In the genomic region with DNA sequence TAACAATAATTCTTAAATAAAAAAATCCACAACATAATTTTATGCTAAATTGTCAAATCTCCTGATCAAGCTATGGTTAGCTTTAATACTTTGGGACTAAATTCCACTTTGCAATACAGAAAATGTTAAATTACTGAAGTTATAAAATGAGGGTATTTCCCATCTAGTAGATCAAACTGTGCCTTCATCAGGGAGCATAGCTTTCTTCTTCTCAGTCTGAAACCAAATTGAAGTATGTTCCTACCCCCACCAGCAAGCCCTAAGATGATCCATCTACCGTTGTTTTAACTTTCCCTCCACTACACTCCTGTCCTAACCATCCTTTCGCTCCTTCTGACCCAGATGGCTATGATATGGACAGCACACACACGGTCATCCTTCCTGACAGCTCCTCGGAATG, we compare ENCODE assay signal across 26 cellular contexts. TPM values are rescaled to one million over a fixed set of nuclear protein-coding genes. Genes with fewer than 3 reads are reported as not detected.
A peak's percentile ranks its signal among the peaks of the same experiment; 100 is the strongest.
DNase-seq lines count a peak whose midpoint lies in the region; ATAC-seq and TF ChIP-seq lines count a peak whose summit lies in the region.
"Had no signal": no experiment of that assay in that cellular context is flagged by ENCODE, and none has a peak within 500 bp of the region (broad histone marks: within the 10 kb centered on the region; RNA-seq: fewer than 3 reads in every experiment).

No MANE protein-coding gene starts in this region.

- H3K36me3 Mint-ChIP-seq in activated T-cell treated with anti-CD3 and anti-CD28 coated beads, Interleukin-2, amount 50 U/mL, for 24 hours (ENCODE audit: low read depth) = no peaks in the 10 kb centered on the region
- H3K36me3 Mint-ChIP-seq: type B pancreatic cell, WTC11 had no signal

- ATAC-seq in DND-41 (ENCODE audit: insufficient read depth, low read depth) = no peak
- ATAC-seq in GM18870 (IDR thresholded peaks at IDR 0.05; ENCODE audit: unreplicated experiment) = no peak
- ATAC-seq: GM23338, WTC11 had no signal

- no peak overlapping the region for H2BK120ac ChIP-seq in mesenchymal stem cell (ENCODE audit: low read depth, low read length)

- in situ Hi-C loops in HAP-1 (cut with MboI; ENCODE audit: low sequenced_read_pairs) = no loop called here

- no peaks in the 10 kb centered on the region for H3K79me1 ChIP-seq in mesenchymal stem cell (replicated peaks; ENCODE audit: low read length, poor library complexity, severe bottlenecking)

- H3K18ac ChIP-seq in mesenchymal stem cell (ENCODE audit: low read depth in 1 of 2, low read length in 2 of 2) = peak overlapping the region in 1 of 2 experiments; percentile 52

- CTCF ChIA-PET in OCI-LY7 (lab: Charles Lee; ENCODE audit: unreplicated experiment) = no interaction called here

- no peak for DNase-seq in activated T-cell treated with anti-CD3 and anti-CD28 coated beads, Interleukin-2, amount 50 U/mL, for 24 hours
- no peak for DNase-seq in activated T-cell treated with anti-CD3 and anti-CD28 coated beads, Interleukin-2, amount 50 U/mL, for 1 hour
- no peak for DNase-seq in DND-41
- no peak for DNase-seq in OCI-LY7 (ENCODE audit: low spot score)
- DNase-seq in mesenchymal stem cell = no peak
- no peak for DNase-seq in DMS53 (lab: John Stamatoyannopoulos, UW)
- DNase-seq in HAP-1 (ENCODE audit: low spot score in 2 of 2) = no peak
- DNase-seq: activated CD4-positive, alpha-beta T cell treated with anti-CD3 and anti-CD28 coated beads, Interleukin-2, amount 50 U/mL, for 48 hours; activated naive CD4-positive, alpha-beta T cell; BE2C; COR-L47; DMS79; HFFc6; islet precursor cell; NCI-H1092 treated with DMSO at 0.1 percent for 48 hours; NCI-H187 treated with DMSO at 0.1 percent for 48 hours; NCI-H524; nephron progenitor cell; NK-92 treated with Interleukin-12 subunit alpha and Interleukin-12 subunit beta, amount 100 ng/mL, for 24 hours; ovary; SHP77 had no signal

- no peak for TF ChIP-seq CTCF in DND-41 (IDR thresholded peaks at IDR 0.05; ENCODE audit: borderline replicate concordance, extremely low read depth, low read length, poor library complexity, severe bottlenecking)
- no peak for TF ChIP-seq CTCF in OCI-LY7 (conservative IDR thresholded peaks at IDR 0.05; ENCODE audit: low read length)

- no peaks in the 10 kb centered on the region for H3K27me3 ChIP-seq in DND-41 (ENCODE audit: insufficient read depth, low read length, poor library complexity)
- H3K27me3 ChIP-seq in mesenchymal stem cell (ENCODE audit: control insufficient read depth in 1 of 2, insufficient read depth in 1 of 2, low read length in 2 of 2) = no peaks in the 10 kb centered on the region
- no peaks in the 10 kb centered on the region for H3K27me3 ChIP-seq in HAP-1 (ENCODE audit: low read depth)
- H3K27me3 ChIP-seq: ascending aorta, BE2C, ovary had no signal

- peak overlapping the region; percentile 38 to 82 for H2BK12ac ChIP-seq in mesenchymal stem cell (ENCODE audit: low read length in 2 of 2)

- H3K4me3 ChIP-seq in DND-41 (ENCODE audit: low read depth in 1 of 2, low read length in 2 of 2) (no peak overlapping the region), OCI-LY7 (ENCODE audit: low read depth, low read length, poor library complexity, severe bottlenecking) (no peak overlapping the region), mesenchymal stem cell (ENCODE audit: insufficient read depth in 1 of 2, low read depth in 1 of 2, low read length in 2 of 2) (no peak overlapping the region), HAP-1 (no peak overlapping the region)
- H3K4me3 ChIP-seq: ascending aorta, GM23338, ovary had no signal

- H2AFZ ChIP-seq in DND-41 (ENCODE audit: low read depth, low read length) (0 out of 2 replicates have a peak overlapping the region, but pooled peaks have one; percentile 41), OCI-LY7 (ENCODE audit: low read length) (peak overlapping the region; percentile 100), mesenchymal stem cell (ENCODE audit: low read depth, low read length) (no peak overlapping the region)
- H2AFZ ChIP-seq: GM23338 had no signal

- no peak overlapping the region for H2BK5ac ChIP-seq in mesenchymal stem cell (ENCODE audit: low read depth, low read length, poor library complexity, severe bottlenecking)

- H3K4me3 Mint-ChIP-seq in activated T-cell treated with anti-CD3 and anti-CD28 coated beads, Interleukin-2, amount 50 U/mL, for 24 hours = peak overlapping the region; percentile 11
- H3K4me3 Mint-ChIP-seq: GM23338, HFFc6, nephron progenitor cell, type B pancreatic cell, WTC11 had no signal

- H3K14ac ChIP-seq in mesenchymal stem cell (ENCODE audit: low read length in 2 of 2) = no peak overlapping the region

- peaks cover 6% of the 10 kb centered on the region; the same call in 1 of the 2 replicates for H3K4me1 ChIP-seq in DND-41 (ENCODE audit: insufficient read depth, low read length)
- peaks cover 35% of the 10 kb centered on the region for H3K4me1 ChIP-seq in OCI-LY7 (ENCODE audit: insufficient read depth, low read length, poor library complexity, severe bottlenecking)
- no peaks in the 10 kb centered on the region for H3K4me1 ChIP-seq in mesenchymal stem cell (ENCODE audit: control insufficient read depth, insufficient read depth, low read depth, low read length)
- no peaks in the 10 kb centered on the region for H3K4me1 ChIP-seq in HAP-1
- H3K4me1 ChIP-seq: ascending aorta, BE2C had no signal

- no peak overlapping the region for H2AK5ac ChIP-seq in mesenchymal stem cell (ENCODE audit: low read length, severe bottlenecking)

- H3K36me3 ChIP-seq in DND-41 (ENCODE audit: insufficient read depth, low read length) (no peaks in the 10 kb centered on the region), OCI-LY7 (ENCODE audit: insufficient read depth, low read length) (no peaks in the 10 kb centered on the region), mesenchymal stem cell (ENCODE audit: control insufficient read depth in 1 of 2, insufficient read depth in 2 of 2, low read depth in 1 of 2, low read length in 2 of 2) (no peaks in the 10 kb centered on the region), HAP-1 (replicated peaks) (no peaks in the 10 kb centered on the region)
- H3K36me3 ChIP-seq: ascending aorta, BE2C, ovary had no signal

- peak overlapping the region; percentile 35; the same call in 1 of the 2 replicates for H3K27ac ChIP-seq in DND-41 (ENCODE audit: low read length)
- no peak overlapping the region for H3K27ac ChIP-seq in OCI-LY7 (ENCODE audit: low read depth, low read length, poor library complexity, severe bottlenecking)
- H3K27ac ChIP-seq in mesenchymal stem cell (ENCODE audit: low read length, poor library complexity, severe bottlenecking) = no peak overlapping the region
- H3K27ac ChIP-seq: ascending aorta, ovary had no signal

- H3K4me1 Mint-ChIP-seq in activated T-cell treated with anti-CD3 and anti-CD28 coated beads, Interleukin-2, amount 50 U/mL, for 24 hours (ENCODE audit: low read depth) = peaks cover 63% of the 10 kb centered on the region
- H3K4me1 Mint-ChIP-seq: GM23338, nephron progenitor cell, WTC11 had no signal

- H3K9me2 ChIP-seq in OCI-LY7 (ENCODE audit: insufficient read depth, low read length) = no peaks in the 10 kb centered on the region

- H3K79me2 ChIP-seq in DND-41 (ENCODE audit: insufficient read depth, low read length) (no peaks in the 10 kb centered on the region), OCI-LY7 (ENCODE audit: insufficient read depth, low read depth, low read length) (no peaks in the 10 kb centered on the region)

- no peak overlapping the region for H4K91ac ChIP-seq in mesenchymal stem cell (ENCODE audit: low read length)

- H2BK15ac ChIP-seq in mesenchymal stem cell (ENCODE audit: low read depth, poor library complexity, severe bottlenecking) = no peak overlapping the region

- H4K8ac ChIP-seq in mesenchymal stem cell (ENCODE audit: low read length) = peak overlapping the region; percentile 47

- H4K20me1 ChIP-seq in DND-41 (ENCODE audit: insufficient read depth, low read length) (no peaks in the 10 kb centered on the region), OCI-LY7 (ENCODE audit: insufficient read depth, low read length) (no peaks in the 10 kb centered on the region)

- H3K4ac ChIP-seq in mesenchymal stem cell (ENCODE audit: low read depth in 1 of 2, low read length in 2 of 2) = peak overlapping the region in 1 of 2 experiments; percentile 75

- H3K9me3 Mint-ChIP-seq in activated T-cell treated with anti-CD3 and anti-CD28 coated beads, Interleukin-2, amount 50 U/mL, for 24 hours = no peaks in the 10 kb centered on the region
- H3K9me3 Mint-ChIP-seq: GM23338, HFFc6, nephron progenitor cell, type B pancreatic cell, WTC11 had no signal

- WGBS in mesenchymal stem cell = 92% methylated on average over 4 of the region's 4 CpGs

- H3K27ac Mint-ChIP-seq in activated T-cell treated with anti-CD3 and anti-CD28 coated beads, Interleukin-2, amount 50 U/mL, for 24 hours = peak overlapping the region; percentile 12
- H3K27ac Mint-ChIP-seq: GM23338, HFFc6, nephron progenitor cell, type B pancreatic cell, WTC11 had no signal

- H3K27me3 Mint-ChIP-seq in activated T-cell treated with anti-CD3 and anti-CD28 coated beads, Interleukin-2, amount 50 U/mL, for 24 hours = no peaks in the 10 kb centered on the region
- H3K27me3 Mint-ChIP-seq: type B pancreatic cell had no signal

- H3K9ac ChIP-seq in DND-41 (ENCODE audit: low read depth, low read length) = no peak overlapping the region
- no peak overlapping the region for H3K9ac ChIP-seq in mesenchymal stem cell (ENCODE audit: low read length)

- H3K4me2 ChIP-seq in DND-41 (ENCODE audit: insufficient read depth, low read length) = no peak overlapping the region
- H3K4me2 ChIP-seq in OCI-LY7 (ENCODE audit: low read length) = peak overlapping the region; percentile 61
- H3K4me2 ChIP-seq in mesenchymal stem cell (ENCODE audit: low read length, poor library complexity, severe bottlenecking) = no peak overlapping the region
- H3K4me2 ChIP-seq: GM23338 had no signal

- H3K9me3 ChIP-seq in DND-41 (ENCODE audit: insufficient read depth, low read length, severe bottlenecking) (no peaks in the 10 kb centered on the region), OCI-LY7 (ENCODE audit: low read length) (no peaks in the 10 kb centered on the region), mesenchymal stem cell (ENCODE audit: control insufficient read depth, low read length) (no peaks in the 10 kb centered on the region), HAP-1 (no peaks in the 10 kb centered on the region)
- H3K9me3 ChIP-seq: ascending aorta, BE2C, ovary had no signal

- POLR2A ChIA-PET in OCI-LY7 (lab: Charles Lee) = interaction anchor here (0.6 to 10.3 kb wide), 14 partner anchors 9 to 75 kb away, joined by 3 to 104 read pairs (median 3); no protein-coding TSS in a partner anchor

- no TSS peak for BruUV-seq in OCI-LY7 (replicated peaks; lab: Mats Ljungman, UMichigan)

- H3K23ac ChIP-seq in mesenchymal stem cell (ENCODE audit: low read length in 2 of 2) = no peak overlapping the region

- intact Hi-C loops in OCI-LY7 (cut with micrococcal nuclease; ENCODE audit: unreplicated experiment) = no loop called here

RNA-seq across cellular contexts. Expression of gene STK17B, which starts 24.4 kb away (rescaled TPM):
- total RNA-seq in OCI-LY7 (2014; rRNA removed; shearing (Covaris generic)) = 87.4 and 95.0 TPM in 2 replicates
- 148 and 182 TPM in 2 replicates for total RNA-seq in OCI-LY7 (2022)
- polyA plus RNA-seq in mesenchymal stem cell (2013, experiment 1 of 2) = 31.0 TPM
- polyA plus RNA-seq in mesenchymal stem cell (2013, experiment 2 of 2) = 33.9 TPM
